In the genomic region with DNA sequence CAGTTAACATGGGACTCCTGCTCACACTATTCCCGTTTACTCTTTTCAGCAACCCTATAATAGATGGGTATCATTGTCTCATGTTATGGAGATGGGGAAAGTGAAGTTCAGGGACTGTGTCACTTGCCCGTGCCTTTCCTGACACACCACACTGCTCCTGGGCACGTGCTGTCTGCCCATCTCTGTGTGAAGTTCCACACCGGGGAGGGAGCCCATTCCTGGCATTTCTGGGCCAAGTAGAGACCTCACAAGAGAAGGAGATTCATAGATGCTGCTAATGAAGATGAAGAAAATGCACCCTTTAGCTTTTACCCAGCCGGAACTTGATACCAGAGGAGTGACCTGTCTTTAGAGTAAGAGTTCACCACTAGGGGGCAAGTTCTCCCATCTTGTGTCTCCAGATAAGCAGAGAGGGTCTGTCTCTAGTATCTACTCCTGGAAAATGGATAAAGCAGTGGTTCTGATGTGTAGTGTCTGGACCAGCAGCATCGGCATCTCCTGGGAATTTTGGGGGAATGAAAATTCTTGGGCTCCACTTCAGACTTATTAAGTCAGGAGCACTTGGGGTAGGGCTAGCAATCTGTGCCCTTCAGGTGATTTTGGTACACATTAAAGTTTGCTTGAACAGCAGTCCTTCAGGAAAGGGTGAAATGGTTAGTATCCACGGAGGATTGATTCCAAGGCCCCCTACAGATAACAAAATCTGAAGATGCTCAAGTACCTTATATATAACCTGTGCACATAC, we compare ENCODE assay signal across 8 cellular contexts. TPM values are rescaled to one million over a fixed set of nuclear protein-coding genes. Genes with fewer than 3 reads are reported as not detected.
DNase-seq lines count a peak whose midpoint lies in the region; ATAC-seq and FAIRE-seq lines count a peak whose summit lies in the region.

No MANE protein-coding gene starts in this region.

- H2BK15ac ChIP-seq in neuronal stem cell (ENCODE audit: low read length): no peak overlapping the region

- peaks cover 0 to 17% of the 10 kb centered on the region in 2 donors for H3K36me3 ChIP-seq in neuronal stem cell (replicated peaks in 1 of 2; ENCODE audit: control insufficient read depth in 2 of 2, insufficient read depth in 2 of 2, low read length in 2 of 2)

- H2AK5ac ChIP-seq in neuronal stem cell (ENCODE audit: low read depth, low read length): no peak overlapping the region

- no peaks in the 10 kb centered on the region for H3K27me3 ChIP-seq in neuronal stem cell (ENCODE audit: control insufficient read depth in 3 of 3, insufficient read depth in 3 of 3, low read depth in 1 of 3, low read length in 3 of 3)

- peak overlapping the region; percentile 74 for H3K27ac Mint-ChIP-seq in activated CD4-positive, alpha-beta T cell treated with anti-CD3 and anti-CD28 coated beads, Interleukin-2, amount 10 ng/mL, durations not matched to agents 7 days and 5 days

- H2BK12ac ChIP-seq in neuronal stem cell (ENCODE audit: low read length): no peak overlapping the region

- no peaks in the 10 kb centered on the region for H3K9me3 ChIP-seq in neuronal stem cell (replicated peaks in 1 of 2; ENCODE audit: control insufficient read depth in 2 of 2, insufficient read depth in 1 of 2, low read depth in 1 of 2, low read length in 2 of 2)

- H3K27ac ChIP-seq in neuronal stem cell (replicated peaks; ENCODE audit: low read length): no peak overlapping the region

- H4K91ac ChIP-seq in neuronal stem cell (ENCODE audit: low read depth, low read length, poor library complexity): no peak overlapping the region

- H3K4me1 ChIP-seq in neuronal stem cell (ENCODE audit: control insufficient read depth in 2 of 2, insufficient read depth in 1 of 2, low read depth in 1 of 2, low read length in 2 of 2): peaks cover 10 to 11% of the 10 kb centered on the region in 2 donors

- H3K9ac ChIP-seq in neuronal stem cell (ENCODE audit: low read depth, low read length, poor library complexity): no peak overlapping the region

- peaks cover 15% of the 10 kb centered on the region for H3K36me3 Mint-ChIP-seq in activated CD4-positive, alpha-beta T cell treated with anti-CD3 and anti-CD28 coated beads, Interleukin-2, amount 10 ng/mL, durations not matched to agents 7 days and 5 days (ENCODE audit: low read depth)

- DNase-seq in DMS 273 treated with DMSO at 0.1 percent for 48 hours (lab: John Stamatoyannopoulos, UW): peak; percentile 73
- peak; percentile 44 for DNase-seq in GM19239 (ENCODE audit: insufficient read length, low spot score)
- DNase-seq in NCI-H460 (ENCODE audit: extremely low read depth, low read depth): peak; percentile 49
- DNase-seq in activated CD4-positive, alpha-beta T cell treated with anti-CD3 and anti-CD28 coated beads, Interleukin-2, amount 10 ng/mL, durations not matched to agents 7 days and 5 days: peak; percentile 59
- peak; percentile 58 for DNase-seq in fibroblast of peridontal ligament (ENCODE audit: extremely low read depth)
- peak; percentile 41 for DNase-seq in neuronal stem cell (ENCODE audit: low spot score)
- DNase-seq in GOT3 (lab: John Stamatoyannopoulos, UW): no peak

- peak; percentile 55 for ATAC-seq in HG03432 (IDR thresholded peaks at IDR 0.05; ENCODE audit: unreplicated experiment)

- FAIRE-seq in GM19239 (lab: Jason Lieb, UNC): peak; percentile 79

- H4K8ac ChIP-seq in neuronal stem cell (ENCODE audit: low read depth, low read length): no peak overlapping the region

- H3K23ac ChIP-seq in neuronal stem cell (ENCODE audit: low read depth, low read length, poor library complexity): no peak overlapping the region

- H3K4me3 Mint-ChIP-seq in activated CD4-positive, alpha-beta T cell treated with anti-CD3 and anti-CD28 coated beads, Interleukin-2, amount 10 ng/mL, durations not matched to agents 7 days and 5 days: peak overlapping the region; percentile 35

- no CpG with 5 or more reads among the region's 7 CpGs for WGBS in neuronal stem cell (ENCODE audit: extremely low coverage in 2 of 2, insufficient read length in 2 of 2, insufficient replicate concordance in 1 of 2), 2 donors

- H3K18ac ChIP-seq in neuronal stem cell (ENCODE audit: low read length): no peak overlapping the region

- no peak overlapping the region for H3K4ac ChIP-seq in neuronal stem cell (ENCODE audit: low read length)

- POLR2A ChIA-PET in activated CD4-positive, alpha-beta T cell treated with anti-CD3 and anti-CD28 coated beads, Interleukin-2, amount 10 ng/mL, durations not matched to agents 7 days and 5 days (lab: Charles Lee): no interaction called here

- H3K4me1 Mint-ChIP-seq in activated CD4-positive, alpha-beta T cell treated with anti-CD3 and anti-CD28 coated beads, Interleukin-2, amount 10 ng/mL, durations not matched to agents 7 days and 5 days: peaks cover 39% of the 10 kb centered on the region

- H3K9me3 Mint-ChIP-seq in activated CD4-positive, alpha-beta T cell treated with anti-CD3 and anti-CD28 coated beads, Interleukin-2, amount 10 ng/mL, durations not matched to agents 7 days and 5 days: no peaks in the 10 kb centered on the region

- H3K79me1 ChIP-seq in neuronal stem cell (ENCODE audit: low read depth, low read length): peaks cover 3% of the 10 kb centered on the region

- no peaks in the 10 kb centered on the region for H3K27me3 Mint-ChIP-seq in activated CD4-positive, alpha-beta T cell treated with anti-CD3 and anti-CD28 coated beads, Interleukin-2, amount 10 ng/mL, durations not matched to agents 7 days and 5 days

- CTCF ChIA-PET in activated CD4-positive, alpha-beta T cell treated with anti-CD3 and anti-CD28 coated beads, Interleukin-2, amount 10 ng/mL, durations not matched to agents 7 days and 5 days (lab: Charles Lee): interaction anchor here (0.6 kb wide), 1 partner anchor 48 kb away, joined by 3 read pairs; no protein-coding TSS in a partner anchor

- H2BK5ac ChIP-seq in neuronal stem cell (ENCODE audit: low read length): no peak overlapping the region

- H2AFZ ChIP-seq in neuronal stem cell (ENCODE audit: low read length): peak overlapping the region; percentile 16

- H3K4me2 ChIP-seq in neuronal stem cell (ENCODE audit: insufficient read depth, low read length, poor library complexity, severe bottlenecking): no peak overlapping the region

- no peak overlapping the region for H3K4me3 ChIP-seq in neuronal stem cell (ENCODE audit: low read length in 2 of 2)

- H2BK120ac ChIP-seq in neuronal stem cell (ENCODE audit: low read depth, low read length): no peak overlapping the region

- no peak overlapping the region for H3K14ac ChIP-seq in neuronal stem cell (ENCODE audit: low read length)

RNA-seq across cellular contexts. Expression of gene TOPBP1, which starts 2.0 kb away (rescaled TPM):
- 31.9 and 33.1 TPM in 2 replicates for total RNA-seq in NCI-H460 (2014; rRNA removed; shearing (Covaris generic))
- polyA plus RNA-seq in NCI-H460 (2014; cell fraction: nucleus; rRNA removed): 31.0 and 46.2 TPM in 2 replicates
- 10 to 100 TPM; 82.1 to 95.1 TPM for total RNA-seq in activated CD4-positive, alpha-beta T cell treated with anti-CD3 and anti-CD28 coated beads, Interleukin-2, amount 10 ng/mL, durations not matched to agents 7 days and 5 days
- polyA plus RNA-seq in neuronal stem cell (2013, experiment 1 of 2): 27.2 TPM
- polyA plus RNA-seq in neuronal stem cell (2013, experiment 2 of 2): 26.9 TPM
